In genomic region chr17:82325286-82326180, GRCh38 we compare ENCODE assay signal across 1 cellular context.
TF ChIP-seq lines count a peak whose summit lies in the region.

No MANE protein-coding gene starts in this region.

TF ChIP-seq in HepG2, 621 proteins besides CTCF, POLR2A, EP300 and RAD21 (continued from another document and continues in another):
- TF ChIP-seq ATF7 (IDR thresholded peaks at IDR 0.05) (no peak), ATF7 (CRISPR knock-in tag; IDR thresholded peaks at IDR 0.05) (peak; percentile 43; the same call in 1 of the 2 replicates), RERE (CRISPR knock-in tag; IDR thresholded peaks at IDR 0.05; ENCODE audit: low read depth) (peak; percentile 33; the same call in 1 of the 2 replicates), ERF (CRISPR knock-in tag; IDR thresholded peaks at IDR 0.05) (peak; percentile 28; the same call in 1 of the 2 replicates), ZNF704 (CRISPR knock-in tag; IDR thresholded peaks at IDR 0.05; ENCODE audit: borderline replicate concordance) (no peak), AHR (CRISPR knock-in tag; IDR thresholded peaks at IDR 0.05) (peak; percentile 11; the same call in 1 of the 2 replicates), PAXIP1 (CRISPR knock-in tag; conservative IDR thresholded peaks at IDR 0.05) (peak; percentile 89), CREB3 (CRISPR knock-in tag; IDR thresholded peaks at IDR 0.05) (0 out of 2 replicates have a peak, but pooled peaks have one; percentile 43), ZNF652 (CRISPR knock-in tag; IDR thresholded peaks at IDR 0.05; ENCODE audit: borderline replicate concordance, low read depth) (no peak; the same call in 1 of the 2 replicates), SKIL (CRISPR knock-in tag; IDR thresholded peaks at IDR 0.05; ENCODE audit: borderline replicate concordance) (peak; percentile 95), KLF15 (CRISPR knock-in tag; IDR thresholded peaks at IDR 0.05; ENCODE audit: borderline replicate concordance) (0 out of 2 replicates have a peak, but pooled peaks have one; percentile 56), NKX3-1 (CRISPR knock-in tag; IDR thresholded peaks at IDR 0.05) (no peak), ZNF264 (CRISPR knock-in tag; IDR thresholded peaks at IDR 0.05) (peak; percentile 68), CHCHD3 (CRISPR knock-in tag; IDR thresholded peaks at IDR 0.05) (0 out of 2 replicates have a peak, but pooled peaks have one; percentile 32), SP2 (CRISPR knock-in tag; IDR thresholded peaks at IDR 0.05) (no peak), ZMYM2 (CRISPR knock-in tag; IDR thresholded peaks at IDR 0.05) (peak; percentile 67; the same call in 1 of the 2 replicates), MEF2D (CRISPR knock-in tag; IDR thresholded peaks at IDR 0.05) (peak; percentile 90), GPN1 (CRISPR knock-in tag; IDR thresholded peaks at IDR 0.05; ENCODE audit: borderline replicate concordance) (no peak), HBP1 (CRISPR knock-in tag; IDR thresholded peaks at IDR 0.05; ENCODE audit: low read depth) (no peak), TEAD3 (CRISPR knock-in tag; optimal IDR thresholded peaks at IDR 0.05; ENCODE audit: borderline replicate concordance) (peak; percentile 82), BRD4 (CRISPR knock-in tag; IDR thresholded peaks at IDR 0.05) (peak; percentile 63; the same call in 1 of the 2 replicates), FOXJ3 (CRISPR knock-in tag; IDR thresholded peaks at IDR 0.05; ENCODE audit: borderline replicate concordance) (peak; percentile 32; the same call in 1 of the 2 replicates), IKZF5 (CRISPR knock-in tag; IDR thresholded peaks at IDR 0.05) (0 out of 2 replicates have a peak, but pooled peaks have one; percentile 41), POLR2G (IDR thresholded peaks at IDR 0.05; ENCODE audit: low read depth, low read length) (no peak), ZNF235 (CRISPR knock-in tag; IDR thresholded peaks at IDR 0.05; ENCODE audit: borderline replicate concordance) (no peak), ZNF407 (CRISPR knock-in tag; IDR thresholded peaks at IDR 0.05; ENCODE audit: not compliant biosample characterization) (peak; percentile 67), SALL1 (CRISPR knock-in tag; IDR thresholded peaks at IDR 0.05) (peak; percentile 88), AGO2 (optimal IDR thresholded peaks at IDR 0.05; ENCODE audit: low read depth, low read length) (peak; percentile 75)
